Comparison of ENCODE assay signal across 14 cellular contexts in genomic region chr5:179768326-179769085, GRCh38. TPM values are rescaled to one million over a fixed set of nuclear protein-coding genes. Genes with fewer than 3 reads are reported as not detected.
A peak's percentile ranks its signal among the peaks of the same experiment; 100 is the strongest.
DNase-seq lines count a peak whose midpoint lies in the region; ATAC-seq and TF ChIP-seq lines count a peak whose summit lies in the region.
"Had no signal": no experiment of that assay in that cellular context is flagged by ENCODE, and none has a peak within 500 bp of the region (broad histone marks: within the 10 kb centered on the region; RNA-seq: fewer than 3 reads in every experiment).

No MANE protein-coding gene starts in this region.

- 69 to 86% (median 79%) methylated on average over 18 of the region's 18 CpGs for WGBS in heart left ventricle, 4 donors

- H3K9me3 ChIP-seq in right atrium auricular region = no peaks in the 10 kb centered on the region
- H3K9me3 ChIP-seq in heart left ventricle = no peaks in the 10 kb centered on the region

- no peak overlapping the region for H3K4me3 ChIP-seq in right atrium auricular region
- no peak overlapping the region for H3K4me3 ChIP-seq in heart left ventricle

- no peaks in the 10 kb centered on the region for H3K9me3 Mint-ChIP-seq in stimulated activated effector memory CD8-positive, alpha-beta T cell treated with anti-CD3 and anti-CD28 coated beads, Interleukin-12 subunit alpha, Interleukin-12 subunit beta, amount 100 ng/mL, for 72 hours

- H3K27me3 ChIP-seq in right atrium auricular region (no peaks in the 10 kb centered on the region), heart left ventricle (no peaks in the 10 kb centered on the region)

- DNase-seq in Right ventricle myocardium superior (no peak), right atrium auricular region (ENCODE audit: low spot score) (no peak), heart left ventricle (no peak), AG08396 (ENCODE audit: low spot score) (no peak), amniotic stem cell (lab: John Stamatoyannopoulos, UW) (no peak)
- peak; percentile 31 to 42 for DNase-seq in activated T-cell treated with anti-CD3 and anti-CD28 coated beads, Interleukin-2, amount 50 U/mL, for 48 hours
- DNase-seq in stimulated activated effector memory CD8-positive, alpha-beta T cell treated with anti-CD3 and anti-CD28 coated beads, Interleukin-12 subunit alpha, Interleukin-12 subunit beta, amount 100 ng/mL, for 72 hours (ENCODE audit: low spot score in 2 of 2) = no peak
- DNase-seq: erythroblast, KG1, midbrain, NCI-H1694 treated with DMSO at 0.1 percent for 48 hours, NCI-H774 had no signal

- peak overlapping the region; percentile 10 for H3K27ac Mint-ChIP-seq in stimulated activated effector memory CD8-positive, alpha-beta T cell treated with anti-CD3 and anti-CD28 coated beads, Interleukin-12 subunit alpha, Interleukin-12 subunit beta, amount 100 ng/mL, for 72 hours

- H3K4me1 ChIP-seq in right atrium auricular region (peaks cover 0 to 39% of the 10 kb centered on the region in 2 donors), heart left ventricle (peaks cover 0 to 62% (median 32%) of the 10 kb centered on the region in 12 donors)

- H3K4me3 Mint-ChIP-seq in stimulated activated effector memory CD8-positive, alpha-beta T cell treated with anti-CD3 and anti-CD28 coated beads, Interleukin-12 subunit alpha, Interleukin-12 subunit beta, amount 100 ng/mL, for 72 hours = no peak overlapping the region

- TF ChIP-seq CTCF in right atrium auricular region (IDR thresholded peaks at IDR 0.05) = peak in 1 of 2 donors; percentile 38
- TF ChIP-seq CTCF in heart left ventricle (IDR thresholded peaks at IDR 0.05) = peak in 7 of 12 donors; percentile 12 to 36 (median 27)

- TF ChIP-seq POLR2A in heart left ventricle (IDR thresholded peaks at IDR 0.05) = no peak

- peaks cover 94% of the 10 kb centered on the region for H3K36me3 Mint-ChIP-seq in stimulated activated effector memory CD8-positive, alpha-beta T cell treated with anti-CD3 and anti-CD28 coated beads, Interleukin-12 subunit alpha, Interleukin-12 subunit beta, amount 100 ng/mL, for 72 hours

- peaks cover 36% of the 10 kb centered on the region for H3K4me1 Mint-ChIP-seq in stimulated activated effector memory CD8-positive, alpha-beta T cell treated with anti-CD3 and anti-CD28 coated beads, Interleukin-12 subunit alpha, Interleukin-12 subunit beta, amount 100 ng/mL, for 72 hours

- H3K27ac ChIP-seq in right atrium auricular region (no peak overlapping the region), heart left ventricle (peak overlapping the region in 1 of 12 donors; percentile 32)
- H3K27ac ChIP-seq: C4-2B had no signal

- ATAC-seq in Right ventricle myocardium superior (ENCODE audit: poor library complexity) = peak; percentile 36
- peak in 3 of 4 donors; percentile 46 to 63 (median 53) for ATAC-seq in heart left ventricle
- ATAC-seq in stimulated activated effector memory CD8-positive, alpha-beta T cell treated with anti-CD3 and anti-CD28 coated beads, Interleukin-12 subunit alpha, Interleukin-12 subunit beta, amount 100 ng/mL, for 72 hours = peak; percentile 85
- ATAC-seq in HG03097 (IDR thresholded peaks at IDR 0.05; ENCODE audit: low FRiP score, unreplicated experiment) = no peak

- intact Hi-C loops in Right ventricle myocardium superior (cut with DNase I) = no loop called here
- intact Hi-C loops in heart left ventricle (cut with DNase I) = loop anchor here in 1 of 10 donors (10.0 kb wide), 2 partner anchors 86 to 136 kb away; partner anchors contain the start of genes MRNIP and TBC1D9B

- H3K36me3 ChIP-seq in right atrium auricular region = peaks cover 66% of the 10 kb centered on the region
- H3K36me3 ChIP-seq in heart left ventricle = peaks cover 2 to 84% (median 74%) of the 10 kb centered on the region in 9 donors

RNA-seq across cellular contexts. Expression of gene LTC4S, which starts 25.3 kb away (rescaled TPM):
- total RNA-seq in Right ventricle myocardium superior (7.6 TPM), right atrium auricular region (10 to 100 TPM in 1 of 2 donors, 1 to 10 TPM in 1; 9.0 to 11.1 TPM), heart left ventricle (10 to 100 TPM in 4 of 9 donors, 1 to 10 TPM in 5; 4.5 to 16.7 (median 9.5) TPM)
- polyA plus RNA-seq in heart left ventricle = 10 to 100 TPM in 1 of 2 donors, 1 to 10 TPM in 1; 3.3 to 13.8 TPM

RNA-seq across cellular contexts. Expression of gene MAML1, which starts 35.9 kb away (rescaled TPM):
- total RNA-seq in Right ventricle myocardium superior = 10.4 TPM
- total RNA-seq in right atrium auricular region = 10 to 100 TPM; 10.8 to 16.6 TPM
- total RNA-seq in heart left ventricle = 10 to 100 TPM in 8 of 9 donors, 1 to 10 TPM in 1; 9.5 to 18.0 (median 11.9) TPM
- 1 to 10 TPM; 6.9 to 9.0 TPM for polyA plus RNA-seq in heart left ventricle

RNA-seq across cellular contexts. Expression of gene MGAT4B, which starts 38.2 kb away (rescaled TPM):
- total RNA-seq in Right ventricle myocardium superior = 93.3 TPM
- total RNA-seq in right atrium auricular region = 10 to 100 TPM; 71.7 to 77.1 TPM
- 100 to 1,000 TPM in 6 of 9 donors, 10 to 100 TPM in 3; 84.2 to 209 (median 112) TPM for total RNA-seq in heart left ventricle
- polyA plus RNA-seq in heart left ventricle = 10 to 100 TPM; 49.6 to 89.7 TPM

RNA-seq across cellular contexts. Expression of gene SQSTM1, which starts 52.2 kb away (rescaled TPM):
- total RNA-seq in Right ventricle myocardium superior = 437 TPM
- total RNA-seq in right atrium auricular region = 100 to 1,000 TPM; 379 to 436 TPM
- total RNA-seq in heart left ventricle = 100 to 1,000 TPM; 266 to 747 (median 402) TPM
- 100 to 1,000 TPM; 177 to 266 TPM for polyA plus RNA-seq in heart left ventricle

Comparison
In these comparisons a context has a peak if more than half of its experiments do, and no peak if none do; other contexts are left out.
1. DNase-seq: peak in activated T-cell treated with anti-CD3 and anti-CD28 coated beads, Interleukin-2, amount 50 U/mL, for 48 hours (2 of 2); none in Right ventricle myocardium superior (single experiment), right atrium auricular region (single experiment), heart left ventricle (0 of 5), stimulated activated effector memory CD8-positive, alpha-beta T cell treated with anti-CD3 and anti-CD28 coated beads, Interleukin-12 subunit alpha, Interleukin-12 subunit beta, amount 100 ng/mL, for 72 hours (0 of 2), AG08396 (single experiment) and amniotic stem cell (single experiment).